ENCODE assay signal across 33 cellular contexts in genomic region chr2:162280654-162281053, GRCh38. TPM values are rescaled to one million over a fixed set of nuclear protein-coding genes. Genes with fewer than 3 reads are reported as not detected.
"Had no signal": no experiment of that assay in that cellular context is flagged by ENCODE, and none has a peak within 500 bp of the region (broad histone marks: within the 10 kb centered on the region; RNA-seq: fewer than 3 reads in every experiment).

No MANE protein-coding gene starts in this region.

- H3K4me3 ChIP-seq: adrenal gland, body of pancreas, gastrocnemius medialis, hepatocyte, left ventricle myocardium inferior, lung, right lobe of liver, skin epidermis, uterus had no signal

- ATAC-seq: body of pancreas; gastrocnemius medialis; natural killer cell; right lobe of liver; stimulated activated memory B cell treated with anti-CD40 and anti-IgM and Interleukin-4, amounts not matched to agents 10 μg/mL and 1 μg/mL and 100 μg/mL, for 72 hours; stimulated activated naive CD8-positive, alpha-beta T cell treated with anti-CD3 and anti-CD28 coated beads, Interleukin-15, amount 100 ng/mL, for 72 hours had no signal

- H3K9me3 ChIP-seq: adrenal gland, body of pancreas, gastrocnemius medialis, left ventricle myocardium inferior, neutrophil, right lobe of liver, uterus had no signal

- DNase-seq: activated CD4-positive, alpha-beta T cell treated with anti-CD3 and anti-CD28 coated beads for 4 hours; activated CD4-positive, alpha-beta T cell treated with anti-CD3 and anti-CD28 coated beads, Interleukin-2, amount 50 U/mL, for 4 hours; activated effector memory CD4-positive, alpha-beta T cell treated with Interleukin-2 at 50 U/mL for 16 hours; activated naive CD4-positive, alpha-beta T cell treated with anti-CD3 and anti-CD28 coated beads for 36 hours; activated naive CD8-positive, alpha-beta T cell treated with anti-CD3 and anti-CD28 coated beads for 36 hours; activated T-cell treated with anti-CD3 and anti-CD28 coated beads for 4 hours; adrenal gland; aorta; body of pancreas; dermis blood vessel endothelial cell; effector CD8-positive, alpha-beta T cell; erythroblast; gastrocnemius medialis; islet precursor cell; left ventricle myocardium inferior; mesendoderm; natural killer cell; right lobe of liver; stimulated activated CD4-positive, alpha-beta T cell treated with anti-CD3 and anti-CD28 coated beads, Interleukin-1b, Interleukin-23, amount 100 ng/mL, for 48 hours; stimulated activated CD4-positive, alpha-beta T cell treated with anti-CD3 and anti-CD28 coated beads, Interleukin-4, amount 100 ng/mL, for 4 hours; stimulated activated CD8-positive, alpha-beta memory T cell treated with anti-CD3 and anti-CD28 coated beads, Interleukin-4, amount 100 ng/mL, for 48 hours; stimulated activated naive CD8-positive, alpha-beta T cell treated with anti-CD3 and anti-CD28 coated beads, Interleukin-15, amount 100 ng/mL, for 72 hours; substantia nigra; uterus had no signal

- H3K27ac ChIP-seq: adrenal gland, body of pancreas, gastrocnemius medialis, hepatocyte, left ventricle myocardium inferior, neutrophil, right lobe of liver, skin epidermis, uterus, VCaP had no signal

- H3K4me1 ChIP-seq: adrenal gland, body of pancreas, gastrocnemius medialis, left ventricle myocardium inferior, right lobe of liver, uterus had no signal

- H3K27me3 ChIP-seq: adrenal gland, body of pancreas, gastrocnemius medialis, hepatocyte, neutrophil, right lobe of liver, uterus had no signal

- H2AFZ ChIP-seq: hepatocyte had no signal

- H3K36me3 ChIP-seq: gastrocnemius medialis, uterus had no signal

- H3K4me1 Mint-ChIP-seq: activated naive CD8-positive, alpha-beta T cell treated with anti-CD3 and anti-CD28 coated beads for 36 hours; natural killer cell; stimulated activated naive CD8-positive, alpha-beta T cell treated with anti-CD3 and anti-CD28 coated beads, Interleukin-15, amount 100 ng/mL, for 72 hours had no signal

- H3K79me2 ChIP-seq: hepatocyte had no signal

- H3K27ac Mint-ChIP-seq: activated naive CD4-positive, alpha-beta T cell treated with anti-CD3 and anti-CD28 coated beads for 36 hours; activated naive CD8-positive, alpha-beta T cell treated with anti-CD3 and anti-CD28 coated beads for 36 hours; natural killer cell; stimulated activated memory B cell treated with anti-CD40 and anti-IgM and Interleukin-4, amounts not matched to agents 10 μg/mL and 1 μg/mL and 100 μg/mL, for 72 hours; stimulated activated naive CD8-positive, alpha-beta T cell treated with anti-CD3 and anti-CD28 coated beads, Interleukin-15, amount 100 ng/mL, for 72 hours; T-helper 2 cell treated with Interferon-gamma antibody and Interleukin-4, amounts not matched to agents 5 μg/mL and 100 μg/mL, for 36 hours; type B pancreatic cell had no signal

- H3K4me3 Mint-ChIP-seq: activated naive CD4-positive, alpha-beta T cell treated with anti-CD3 and anti-CD28 coated beads for 36 hours; activated naive CD8-positive, alpha-beta T cell treated with anti-CD3 and anti-CD28 coated beads for 36 hours; natural killer cell; stimulated activated memory B cell treated with anti-CD40 and anti-IgM and Interleukin-4, amounts not matched to agents 10 μg/mL and 1 μg/mL and 100 μg/mL, for 72 hours; stimulated activated naive CD8-positive, alpha-beta T cell treated with anti-CD3 and anti-CD28 coated beads, Interleukin-15, amount 100 ng/mL, for 72 hours; T-helper 2 cell treated with Interferon-gamma antibody and Interleukin-4, amounts not matched to agents 5 μg/mL and 100 μg/mL, for 36 hours; type B pancreatic cell had no signal

- H3K4me2 ChIP-seq: hepatocyte had no signal

- H3K27me3 Mint-ChIP-seq: activated naive CD8-positive, alpha-beta T cell treated with anti-CD3 and anti-CD28 coated beads for 36 hours; stimulated activated memory B cell treated with anti-CD40 and anti-IgM and Interleukin-4, amounts not matched to agents 10 μg/mL and 1 μg/mL and 100 μg/mL, for 72 hours; stimulated activated naive CD8-positive, alpha-beta T cell treated with anti-CD3 and anti-CD28 coated beads, Interleukin-15, amount 100 ng/mL, for 72 hours; type B pancreatic cell had no signal

- H3K9me3 Mint-ChIP-seq: activated naive CD4-positive, alpha-beta T cell treated with anti-CD3 and anti-CD28 coated beads for 36 hours; activated naive CD8-positive, alpha-beta T cell treated with anti-CD3 and anti-CD28 coated beads for 36 hours; natural killer cell; stimulated activated memory B cell treated with anti-CD40 and anti-IgM and Interleukin-4, amounts not matched to agents 10 μg/mL and 1 μg/mL and 100 μg/mL, for 72 hours; stimulated activated naive CD8-positive, alpha-beta T cell treated with anti-CD3 and anti-CD28 coated beads, Interleukin-15, amount 100 ng/mL, for 72 hours; T-helper 2 cell treated with Interferon-gamma antibody and Interleukin-4, amounts not matched to agents 5 μg/mL and 100 μg/mL, for 36 hours; type B pancreatic cell had no signal

RNA-seq across cellular contexts. Expression of gene FAP, which starts 37.4 kb away (rescaled TPM):
- total RNA-seq: activated naive CD4-positive, alpha-beta T cell treated with anti-CD3 and anti-CD28 coated beads for 36 hours; activated naive CD8-positive, alpha-beta T cell treated with anti-CD3 and anti-CD28 coated beads for 36 hours; mononuclear cell; natural killer cell had no signal
